In the genomic region with DNA sequence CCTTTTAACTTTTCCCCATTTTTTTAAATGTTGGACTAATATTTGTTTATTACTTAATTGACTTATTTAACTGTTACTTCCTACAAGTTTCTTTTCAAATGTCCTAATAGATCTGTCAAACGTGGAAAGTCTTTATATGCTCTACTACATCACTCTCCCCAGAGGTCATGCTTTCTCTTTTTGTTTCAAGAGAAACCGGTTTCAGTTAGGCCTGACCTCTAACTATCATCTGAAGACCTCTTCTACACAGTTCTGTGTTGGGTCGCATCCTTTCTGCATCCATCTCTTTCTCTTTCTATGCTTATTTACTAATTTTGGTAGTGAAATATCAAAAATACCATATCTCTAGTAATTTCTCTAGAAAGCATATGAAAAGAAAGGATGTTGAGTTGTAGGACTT, we compare ENCODE assay signal across 1 cellular context.
TF ChIP-seq lines count a peak whose summit lies in the region.

No MANE protein-coding gene starts in this region.

TF ChIP-seq in HepG2, 621 proteins besides CTCF, POLR2A, EP300 and RAD21:
- TF ChIP-seq, protein P1, sequence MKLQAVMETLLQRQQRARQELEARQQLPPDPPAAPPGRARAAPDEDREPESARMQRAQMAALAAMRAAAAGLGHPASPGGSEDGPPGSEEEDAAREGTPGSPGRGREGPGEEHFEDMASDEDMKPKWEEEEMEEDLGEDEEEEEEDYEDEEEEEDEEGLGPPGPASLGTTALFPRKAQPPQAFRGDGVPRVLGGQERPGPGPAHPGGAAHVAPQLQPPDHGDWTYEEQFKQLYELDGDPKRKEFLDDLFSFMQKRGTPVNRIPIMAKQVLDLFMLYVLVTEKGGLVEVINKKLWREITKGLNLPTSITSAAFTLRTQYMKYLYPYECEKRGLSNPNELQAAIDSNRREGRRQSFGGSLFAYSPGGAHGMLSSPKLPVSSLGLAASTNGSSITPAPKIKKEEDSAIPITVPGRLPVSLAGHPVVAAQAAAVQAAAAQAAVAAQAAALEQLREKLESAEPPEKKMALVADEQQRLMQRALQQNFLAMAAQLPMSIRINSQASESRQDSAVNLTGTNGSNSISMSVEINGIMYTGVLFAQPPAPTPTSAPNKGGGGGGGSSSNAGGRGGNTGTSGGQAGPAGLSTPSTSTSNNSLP (IDR thresholded peaks at IDR 0.05; ENCODE audit: low read depth, low read length) = no peak
- TF ChIP-seq, protein P2, sequence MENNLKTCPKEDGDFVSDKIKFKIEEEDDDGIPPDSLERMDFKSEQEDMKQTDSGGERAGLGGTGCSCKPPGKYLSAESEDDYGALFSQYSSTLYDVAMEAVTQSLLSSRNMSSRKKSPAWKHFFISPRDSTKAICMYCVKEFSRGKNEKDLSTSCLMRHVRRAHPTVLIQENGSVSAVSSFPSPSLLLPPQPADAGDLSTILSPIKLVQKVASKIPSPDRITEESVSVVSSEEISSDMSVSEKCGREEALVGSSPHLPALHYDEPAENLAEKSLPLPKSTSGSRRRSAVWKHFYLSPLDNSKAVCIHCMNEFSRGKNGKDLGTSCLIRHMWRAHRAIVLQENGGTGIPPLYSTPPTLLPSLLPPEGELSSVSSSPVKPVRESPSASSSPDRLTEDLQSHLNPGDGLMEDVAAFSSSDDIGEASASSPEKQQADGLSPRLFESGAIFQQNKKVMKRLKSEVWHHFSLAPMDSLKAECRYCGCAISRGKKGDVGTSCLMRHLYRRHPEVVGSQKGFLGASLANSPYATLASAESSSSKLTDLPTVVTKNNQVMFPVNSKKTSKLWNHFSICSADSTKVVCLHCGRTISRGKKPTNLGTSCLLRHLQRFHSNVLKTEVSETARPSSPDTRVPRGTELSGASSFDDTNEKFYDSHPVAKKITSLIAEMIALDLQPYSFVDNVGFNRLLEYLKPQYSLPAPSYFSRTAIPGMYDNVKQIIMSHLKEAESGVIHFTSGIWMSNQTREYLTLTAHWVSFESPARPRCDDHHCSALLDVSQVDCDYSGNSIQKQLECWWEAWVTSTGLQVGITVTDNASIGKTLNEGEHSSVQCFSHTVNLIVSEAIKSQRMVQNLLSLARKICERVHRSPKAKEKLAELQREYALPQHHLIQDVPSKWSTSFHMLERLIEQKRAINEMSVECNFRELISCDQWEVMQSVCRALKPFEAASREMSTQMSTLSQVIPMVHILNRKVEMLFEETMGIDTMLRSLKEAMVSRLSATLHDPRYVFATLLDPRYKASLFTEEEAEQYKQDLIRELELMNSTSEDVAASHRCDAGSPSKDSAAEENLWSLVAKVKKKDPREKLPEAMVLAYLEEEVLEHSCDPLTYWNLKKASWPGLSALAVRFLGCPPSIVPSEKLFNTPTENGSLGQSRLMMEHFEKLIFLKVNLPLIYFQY (CRISPR knock-in tag; IDR thresholded peaks at IDR 0.05; ENCODE audit: borderline replicate concordance) = no peak
- no peak for TF ChIP-seq GATAD2A (CRISPR knock-in tag; IDR thresholded peaks at IDR 0.05)
- TF ChIP-seq, protein P3, sequence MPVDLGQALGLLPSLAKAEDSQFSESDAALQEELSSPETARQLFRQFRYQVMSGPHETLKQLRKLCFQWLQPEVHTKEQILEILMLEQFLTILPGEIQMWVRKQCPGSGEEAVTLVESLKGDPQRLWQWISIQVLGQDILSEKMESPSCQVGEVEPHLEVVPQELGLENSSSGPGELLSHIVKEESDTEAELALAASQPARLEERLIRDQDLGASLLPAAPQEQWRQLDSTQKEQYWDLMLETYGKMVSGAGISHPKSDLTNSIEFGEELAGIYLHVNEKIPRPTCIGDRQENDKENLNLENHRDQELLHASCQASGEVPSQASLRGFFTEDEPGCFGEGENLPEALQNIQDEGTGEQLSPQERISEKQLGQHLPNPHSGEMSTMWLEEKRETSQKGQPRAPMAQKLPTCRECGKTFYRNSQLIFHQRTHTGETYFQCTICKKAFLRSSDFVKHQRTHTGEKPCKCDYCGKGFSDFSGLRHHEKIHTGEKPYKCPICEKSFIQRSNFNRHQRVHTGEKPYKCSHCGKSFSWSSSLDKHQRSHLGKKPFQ (CRISPR knock-in tag; IDR thresholded peaks at IDR 0.05; ENCODE audit: insufficient replicate concordance) = no peak
- no peak for TF ChIP-seq TAF1 (CRISPR knock-in tag; IDR thresholded peaks at IDR 0.05)
